In genomic region chr15:75904241-75904631, GRCh38 we compare ENCODE assay signal across 8 cellular contexts. TPM values are rescaled to one million over a fixed set of nuclear protein-coding genes. Genes with fewer than 3 reads are reported as not detected.
DNase-seq lines count a peak whose midpoint lies in the region; ATAC-seq and TF ChIP-seq lines count a peak whose summit lies in the region.

No MANE protein-coding gene starts in this region.

- H3K36me3 ChIP-seq in Caco-2 (ENCODE audit: control insufficient read depth, insufficient read depth, low read length): no peaks in the 10 kb centered on the region

- peaks cover 43% of the 10 kb centered on the region for H3K36me3 Mint-ChIP-seq in Caco-2 (ENCODE audit: insufficient read depth, unreplicated experiment)

- H3K4me3 ChIP-seq in Caco-2 (ENCODE audit: low read depth, low read length): peak overlapping the region; percentile 83

- TF ChIP-seq CTCF in Caco-2 (IDR thresholded peaks at IDR 0.05; ENCODE audit: insufficient read depth in 1 of 2, low read depth in 1 of 2, low read length in 1 of 2, severe bottlenecking in 1 of 2, unreplicated experiment in 1 of 2) (no peak), GM20000 (IDR thresholded peaks at IDR 0.05; ENCODE audit: extremely low read depth, missing control alignments) (no peak)

- intact Hi-C loops in Caco-2 (cut with micrococcal nuclease; ENCODE audit: unreplicated experiment): loop anchor here (5.0 kb wide), 2 partner anchors 62 to 92 kb away; partner anchors contain the start of gene UBE2Q2

- POLR2A ChIA-PET in Caco-2 (lab: Charles Lee): interaction anchor here (0.7 to 1.3 kb wide), 3 partner anchors 61 to 442 kb away, joined by 4 to 7 read pairs (median 5); partner anchors contain the start of gene UBE2Q2

- H3K9me3 ChIP-seq in Caco-2: no peaks in the 10 kb centered on the region

- no peaks in the 10 kb centered on the region for H3K27me3 ChIP-seq in Caco-2 (replicated peaks; ENCODE audit: control insufficient read depth, insufficient read depth, low read length)

- BruUV-seq in Caco-2 (replicated peaks; lab: Mats Ljungman, UMichigan): TSS peak; percentile 52

- H3K4me3 Mint-ChIP-seq in Caco-2 (ENCODE audit: unreplicated experiment): peak overlapping the region; percentile 99

- H3K27me3 Mint-ChIP-seq in Caco-2 (ENCODE audit: insufficient read depth, unreplicated experiment): no peaks in the 10 kb centered on the region

- no peaks in the 10 kb centered on the region for H3K9me3 Mint-ChIP-seq in Caco-2 (ENCODE audit: unreplicated experiment)

- CTCF ChIA-PET in Caco-2 (lab: Charles Lee): interaction anchor here (0.9 to 1.1 kb wide), 3 partner anchors 25 to 304 kb away, joined by 3 to 4 read pairs (median 3); no protein-coding TSS in a partner anchor

- peak; percentile 56 to 59 for DNase-seq in Caco-2
- DNase-seq in GM20000 (ENCODE audit: low spot score): peak; percentile 25
- DNase-seq in HuH-7 (ENCODE audit: low spot score): peak; percentile 36
- peak; percentile 47 for DNase-seq in SW480 (ENCODE audit: low spot score)
- peak; percentile 27 for DNase-seq in effector CD4-positive, alpha-beta T cell
- peak; percentile 9 for DNase-seq in medulla oblongata (ENCODE audit: extremely low spot score)
- peak; percentile 3 for DNase-seq in stromal cell of bone marrow (ENCODE audit: low read depth)

- ATAC-seq in HG02973 (IDR thresholded peaks at IDR 0.05; ENCODE audit: unreplicated experiment): no peak

- H3K27ac Mint-ChIP-seq in Caco-2 (ENCODE audit: unreplicated experiment): peak overlapping the region; percentile 98

- peaks cover 10% of the 10 kb centered on the region for H3K4me1 Mint-ChIP-seq in Caco-2 (ENCODE audit: low read depth, unreplicated experiment)

- peaks cover 17% of the 10 kb centered on the region for H3K4me1 ChIP-seq in Caco-2

RNA-seq across cellular contexts. Expression of gene FBXO22, which starts 0.6 kb away (rescaled TPM):
- total RNA-seq in Caco-2 (2022): 43.9 and 47.7 TPM in 2 replicates

Comparison
In these comparisons a context has a peak if more than half of its experiments do, and no peak if none do; other contexts are left out.
1. DNase-seq: peak in every context shown above with its lines; median percentile 58 in Caco-2; 47 in SW480; 36 in HuH-7; 27 in effector CD4-positive, alpha-beta T cell; 25 in GM20000; 9 in medulla oblongata; 3 in stromal cell of bone marrow.